Comparison of ENCODE assay signal across 19 cellular contexts in the genomic region with DNA sequence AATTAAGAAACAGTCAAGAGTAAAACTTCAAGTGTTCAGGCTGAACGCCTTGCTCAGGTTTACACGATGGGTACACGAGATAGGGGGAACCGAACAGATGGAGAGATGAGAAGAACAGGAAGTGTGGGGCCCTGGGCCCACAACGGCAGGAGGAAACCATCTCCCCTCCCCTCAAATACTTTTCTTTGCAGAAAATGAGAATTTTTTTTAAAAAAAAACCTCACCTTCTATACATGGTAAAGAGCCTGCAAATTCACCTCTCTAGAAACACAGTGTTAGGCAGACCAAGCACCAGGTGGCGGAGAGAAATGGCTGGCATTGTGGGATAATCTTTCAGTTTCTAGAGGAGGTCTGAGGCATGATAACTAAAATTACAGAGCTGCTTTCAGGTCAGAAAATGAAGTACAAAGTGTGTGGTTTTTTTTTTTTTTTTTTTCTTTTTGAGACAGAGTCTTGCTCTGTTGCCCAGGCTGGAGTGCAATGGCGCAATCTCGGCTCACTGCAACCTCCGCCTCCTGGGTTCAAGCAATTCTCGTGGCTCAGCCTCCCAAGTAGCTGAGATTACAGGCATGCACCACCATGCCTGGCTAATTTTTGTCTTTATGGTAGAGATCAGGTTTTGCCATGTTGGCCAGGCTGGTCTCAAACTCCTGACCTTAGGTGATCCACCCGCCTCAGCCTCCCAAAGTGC. TPM values are rescaled to one million over a fixed set of nuclear protein-coding genes. Genes with fewer than 3 reads are reported as not detected.
DNase-seq lines count a peak whose midpoint lies in the region; ATAC-seq, FAIRE-seq and TF ChIP-seq lines count a peak whose summit lies in the region.
"Not testable (repeated sequence)": the region's sequence is repeated elsewhere in the genome, so short reads cannot be mapped to it uniquely, and the experiment has no call there.
"Had no signal": no experiment of that assay in that cellular context is flagged by ENCODE, and none has a peak within 500 bp of the region (broad histone marks: within the 10 kb centered on the region; RNA-seq: fewer than 3 reads in every experiment).

No MANE protein-coding gene starts in this region.

- 0 out of 2 replicates have a peak overlapping the region, but pooled peaks have one; percentile 17 for H3K4me2 ChIP-seq in GM12878 (ENCODE audit: control insufficient read depth, insufficient read depth)

- TF ChIP-seq CTCF in GM12878 (IDR thresholded peaks at IDR 0.05 in 2 of 3, conservative IDR thresholded peaks at IDR 0.05 in 1 of 3; ENCODE audit: control insufficient read depth in 2 of 3, extremely low read depth in 1 of 3, insufficient read depth in 1 of 3, low read depth in 3 of 3, low read length in 3 of 3), result not testable (repeated sequence)

- BruUV-seq in GM12878 (replicated peaks; lab: Mats Ljungman, UMichigan), result TSS peak; percentile 13

- DNase-seq in CD4-positive, CD25-positive, alpha-beta regulatory T cell, result peak; percentile 13 to 72 (median 55)
- DNase-seq in Jurkat, Clone E6-1 (ENCODE audit: low read depth, low spot score), result peak; percentile 96
- peak in 30 of 34 experiments; percentile 20 to 71 (median 42) for DNase-seq in T-cell
- DNase-seq in activated CD4-positive, alpha-beta T cell treated with anti-CD3 and anti-CD28 coated beads, Interleukin-2, amount 50 U/mL, for 1 hour, result peak; percentile 18
- peak; percentile 34 for DNase-seq in activated T-helper 2 cell treated with anti-CD3 and anti-CD28 coated beads, Interferon-gamma antibody, Interleukin-2, Interleukin-4, amounts not matched to agents 10 μg/mL and 5 μg/mL and 100 μg/mL, durations not matched to agents 14 hours and 24 hours and 36 hours (ENCODE audit: low spot score)
- DNase-seq in GM12878 (ENCODE audit: low read depth, low spot score); stimulated activated naive CD8-positive, alpha-beta T cell treated with anti-CD3 and anti-CD28 coated beads, Interleukin-15, Interleukin-2, amounts not matched to agents 100 U/mL and 50 U/mL, for 24 hours: not testable (repeated sequence)
- DNase-seq in naive thymus-derived CD8-positive, alpha-beta T cell, result peak in 7 of 10 donors; percentile 41 to 79 (median 58)

- peak overlapping the region; percentile 73 to 81 (median 77) for H3K4me3 Mint-ChIP-seq in CD4-positive, CD25-positive, alpha-beta regulatory T cell
- peak overlapping the region; percentile 57 to 60 (median 59) for H3K4me3 Mint-ChIP-seq in T-cell
- H3K4me3 Mint-ChIP-seq in activated T-helper 2 cell treated with anti-CD3 and anti-CD28 coated beads, Interferon-gamma antibody, Interleukin-2, Interleukin-4, amounts not matched to agents 10 μg/mL and 5 μg/mL and 100 μg/mL, durations not matched to agents 14 hours and 24 hours and 36 hours (ENCODE audit: low read depth), result peak overlapping the region; percentile 58
- peak overlapping the region; percentile 64 to 90 (median 80) for H3K4me3 Mint-ChIP-seq in naive thymus-derived CD8-positive, alpha-beta T cell

- peak overlapping the region; percentile 68 for H3K27ac ChIP-seq in CD4-positive, CD25-positive, alpha-beta regulatory T cell (ENCODE audit: insufficient read depth, low read length, poor library complexity, severe bottlenecking)
- not testable (repeated sequence) for H3K27ac ChIP-seq in GM12878 (ENCODE audit: control insufficient read depth, insufficient read depth)

- in situ Hi-C loops in GM12878 (cut with MboI), result not testable (repeated sequence)

- not testable (repeated sequence) for H3K9ac ChIP-seq in GM12878 (ENCODE audit: control insufficient read depth, insufficient read depth, low read length)

- peaks cover 56% of the 10 kb centered on the region for H3K36me3 Mint-ChIP-seq in CD4-positive, CD25-positive, alpha-beta regulatory T cell
- H3K36me3 Mint-ChIP-seq in T-cell, result peaks cover 56% of the 10 kb centered on the region
- peaks cover 81% of the 10 kb centered on the region for H3K36me3 Mint-ChIP-seq in activated T-helper 2 cell treated with anti-CD3 and anti-CD28 coated beads, Interferon-gamma antibody, Interleukin-2, Interleukin-4, amounts not matched to agents 10 μg/mL and 5 μg/mL and 100 μg/mL, durations not matched to agents 14 hours and 24 hours and 36 hours (ENCODE audit: low read depth)
- H3K36me3 Mint-ChIP-seq in naive thymus-derived CD8-positive, alpha-beta T cell, result peaks cover 26 to 86% (median 39%) of the 10 kb centered on the region in 3 donors

- RAD21 ChIA-PET in GM12878 (lab: Charles Lee; ENCODE audit: unreplicated experiment), result interaction anchor here (1.0 kb wide), 1 partner anchor 9 kb away, joined by 3 read pairs; no protein-coding TSS in a partner anchor

- POLR2A ChIA-PET in T-cell (lab: Charles Lee), result interaction anchor here in 1 of 2 donors (0.6 to 0.9 kb wide), 2 partner anchors 31 to 42 kb away, joined by 5 to 7 read pairs; no protein-coding TSS in a partner anchor
- POLR2A ChIA-PET in GM12878 (lab: Charles Lee), result not testable (repeated sequence)
- POLR2A ChIA-PET in naive thymus-derived CD8-positive, alpha-beta T cell (lab: Charles Lee), result interaction anchor here (0.7 to 7.2 kb wide), 17 partner anchors 9 to 93 kb away, joined by 3 to 56 read pairs (median 6); no protein-coding TSS in a partner anchor

- not testable (repeated sequence) for H3K9me3 Mint-ChIP-seq in CD4-positive, CD25-positive, alpha-beta regulatory T cell; T-cell; activated T-helper 2 cell treated with anti-CD3 and anti-CD28 coated beads, Interferon-gamma antibody, Interleukin-2, Interleukin-4, amounts not matched to agents 10 μg/mL and 5 μg/mL and 100 μg/mL, durations not matched to agents 14 hours and 24 hours and 36 hours; naive thymus-derived CD8-positive, alpha-beta T cell

- not testable (repeated sequence) for H4K20me1 ChIP-seq in GM12878 (ENCODE audit: control insufficient read depth, insufficient read depth)

- TF ChIP-seq RAD21 in GM12878 (IDR thresholded peaks at IDR 0.05; ENCODE audit: insufficient read depth, low read depth, low read length), result not testable (repeated sequence)

- H3K4me1 Mint-ChIP-seq in CD4-positive, CD25-positive, alpha-beta regulatory T cell, result peaks cover 33 to 91% (median 69%) of the 10 kb centered on the region in 4 donors
- peaks cover 91 to 95% (median 93%) of the 10 kb centered on the region in 3 donors for H3K4me1 Mint-ChIP-seq in T-cell
- H3K4me1 Mint-ChIP-seq in activated T-helper 2 cell treated with anti-CD3 and anti-CD28 coated beads, Interferon-gamma antibody, Interleukin-2, Interleukin-4, amounts not matched to agents 10 μg/mL and 5 μg/mL and 100 μg/mL, durations not matched to agents 14 hours and 24 hours and 36 hours (ENCODE audit: low read depth), result peaks cover 78% of the 10 kb centered on the region
- H3K4me1 Mint-ChIP-seq in naive thymus-derived CD8-positive, alpha-beta T cell, result peaks cover 57 to 100% (median 93%) of the 10 kb centered on the region in 4 donors

- peaks cover 45% of the 10 kb centered on the region for H3K36me3 ChIP-seq in CD4-positive, CD25-positive, alpha-beta regulatory T cell (ENCODE audit: control insufficient read depth, insufficient read depth, low read length)
- H3K36me3 ChIP-seq in GM12878 (ENCODE audit: control insufficient read depth in 2 of 2, insufficient read depth in 2 of 2, low read length in 1 of 2), result peaks cover 6 to 43% of the 10 kb centered on the region in 2 experiments; a peak in 3 of 4 replicates

- H3K27me3 Mint-ChIP-seq in CD4-positive, CD25-positive, alpha-beta regulatory T cell; T-cell; activated T-helper 2 cell treated with anti-CD3 and anti-CD28 coated beads, Interferon-gamma antibody, Interleukin-2, Interleukin-4, amounts not matched to agents 10 μg/mL and 5 μg/mL and 100 μg/mL, durations not matched to agents 14 hours and 24 hours and 36 hours (ENCODE audit: low read depth); naive thymus-derived CD8-positive, alpha-beta T cell: not testable (repeated sequence)

- intact Hi-C loops in activated T-helper 2 cell treated with anti-CD3 and anti-CD28 coated beads, Interferon-gamma antibody, Interleukin-2, Interleukin-4, amounts not matched to agents 10 μg/mL and 5 μg/mL and 100 μg/mL, durations not matched to agents 14 hours and 24 hours and 36 hours (cut with micrococcal nuclease), result loop anchor here (1.0 to 5.0 kb wide), 3 partner anchors 10 to 204 kb away; no protein-coding TSS in a partner anchor
- intact Hi-C loops in GM12878 (cut with micrococcal nuclease; ENCODE audit: unreplicated experiment), result not testable (repeated sequence)

- H3K27me3 ChIP-seq in CD4-positive, CD25-positive, alpha-beta regulatory T cell (ENCODE audit: control insufficient read depth, insufficient read depth, low read length); GM12878 (replicated peaks in 1 of 2; ENCODE audit: control insufficient read depth in 2 of 2, insufficient read depth in 2 of 2, low read length in 1 of 2): not testable (repeated sequence)

- not testable (repeated sequence) for H2AFZ ChIP-seq in GM12878 (ENCODE audit: control insufficient read depth, low read depth, low read length)

- peak overlapping the region; percentile 90 to 96 (median 94) for H3K27ac Mint-ChIP-seq in CD4-positive, CD25-positive, alpha-beta regulatory T cell
- peak overlapping the region in 1 of 2 donors; percentile 95 for H3K27ac Mint-ChIP-seq in T-cell
- H3K27ac Mint-ChIP-seq in activated T-helper 2 cell treated with anti-CD3 and anti-CD28 coated beads, Interferon-gamma antibody, Interleukin-2, Interleukin-4, amounts not matched to agents 10 μg/mL and 5 μg/mL and 100 μg/mL, durations not matched to agents 14 hours and 24 hours and 36 hours, result peak overlapping the region; percentile 81
- H3K27ac Mint-ChIP-seq in naive thymus-derived CD8-positive, alpha-beta T cell, result peak overlapping the region in 6 of 10 donors; percentile 95 to 99 (median 97)

- peak; percentile 55 to 57 for ATAC-seq in CD4-positive, CD25-positive, alpha-beta regulatory T cell (ENCODE audit: low read depth in 2 of 2)
- ATAC-seq in T-cell (replicated peaks in 1 of 4), result peak; percentile 70 to 86 (median 76)
- not testable (repeated sequence) for ATAC-seq in GM12878
- peak; percentile 71 to 82 for ATAC-seq in naive thymus-derived CD8-positive, alpha-beta T cell
- peak; percentile 47 for ATAC-seq in stimulated activated naive CD8-positive, alpha-beta T cell treated with anti-CD3 and anti-CD28 coated beads, Interleukin-15, Interleukin-2, amounts not matched to agents 100 U/mL and 50 U/mL, for 24 hours

- H3K4me1 ChIP-seq in CD4-positive, CD25-positive, alpha-beta regulatory T cell (ENCODE audit: control insufficient read depth, insufficient read depth, low read length, poor library complexity, severe bottlenecking), result peaks cover 78% of the 10 kb centered on the region
- H3K4me1 ChIP-seq in GM12878 (ENCODE audit: control insufficient read depth, insufficient read depth, low read length), result peaks cover 57% of the 10 kb centered on the region

- TF ChIP-seq EP300 in GM12878 (IDR thresholded peaks at IDR 0.05; ENCODE audit: borderline replicate concordance in 1 of 2, control insufficient read depth in 1 of 2, low read depth in 2 of 2, low read length in 2 of 2), result not testable (repeated sequence)

- CTCF ChIA-PET in T-cell (lab: Charles Lee), result interaction anchor here (0.6 to 1.8 kb wide), 7 partner anchors 9 to 448 kb away, joined by 3 to 5 read pairs (median 4); a partner anchor contains a TSS
- CTCF ChIA-PET in GM12878 (lab: Yijun Ruan, JAX), result interaction anchor here (1.1 to 2.1 kb wide), 4 partner anchors 9 to 29 kb away, joined by 3 to 6 read pairs (median 4); no protein-coding TSS in a partner anchor

- not testable (repeated sequence) for H3K79me2 ChIP-seq in GM12878 (ENCODE audit: control insufficient read depth, insufficient read depth, low read length)

- TF ChIP-seq POLR2A in GM12878 (IDR thresholded peaks at IDR 0.05; ENCODE audit: low read depth, low read length), result not testable (repeated sequence)

- not testable (repeated sequence) for H3K9me3 ChIP-seq in CD4-positive, CD25-positive, alpha-beta regulatory T cell (ENCODE audit: control insufficient read depth in 2 of 2, low read length in 2 of 2); GM12878 (replicated peaks; ENCODE audit: control insufficient read depth, insufficient read depth, low read length)

- SMC1A ChIA-PET in GM12878 (lab: Charles Lee; ENCODE audit: uncharacterized antibody, unreplicated experiment), result interaction anchor here (1.1 to 2.4 kb wide), 4 partner anchors 9 to 34 kb away, joined by 3 to 13 read pairs (median 6); no protein-coding TSS in a partner anchor

- peak; percentile 59 for FAIRE-seq in GM12878 (lab: Jason Lieb, UNC)

- peak overlapping the region; percentile 42 for H3K4me3 ChIP-seq in CD4-positive, CD25-positive, alpha-beta regulatory T cell (ENCODE audit: low read depth, low read length)
- peak overlapping the region; percentile 2; the same call in 1 of the 2 replicates for H3K4me3 ChIP-seq in Jurkat, Clone E6-1 (ENCODE audit: low read length)
- H3K4me3 ChIP-seq in GM12878, result 0 out of 2 replicates have a peak overlapping the region, but pooled peaks have one; percentile 6

- WGBS in GM12878 (ENCODE audit: insufficient coverage, insufficient replicate concordance, low lambda C conversion rate, missing lambda C conversion rate), result 69% methylated on average over 11 of the region's 11 CpGs

RNA-seq across cellular contexts. Expression of gene TMA7B, which starts 8.4 kb away (rescaled TPM):
- total RNA-seq in CD4-positive, CD25-positive, alpha-beta regulatory T cell, result 13.0 TPM
- 1 to 10 TPM in 3 of 4 donors, under 1 TPM in 1; 0.91 to 1.8 (median 1.5) TPM for polyA plus RNA-seq in CD4-positive, CD25-positive, alpha-beta regulatory T cell
- polyA plus RNA-seq in Jurkat, Clone E6-1 (2012; ENCODE audit: insufficient read depth, insufficient read length), result 0.71 TPM
- total RNA-seq in T-cell, result 10 to 100 TPM in 2 of 5 donors, 1 to 10 TPM in 3; 7.8 to 18.9 (median 9.0) TPM
- 1.7 and 2.0 TPM in 2 replicates for total RNA-seq in activated T-helper 2 cell treated with anti-CD3 and anti-CD28 coated beads, Interferon-gamma antibody, Interleukin-2, Interleukin-4, amounts not matched to agents 10 μg/mL and 5 μg/mL and 100 μg/mL, durations not matched to agents 14 hours and 24 hours and 36 hours
- 59.4 and 63.4 TPM in 2 replicates for total RNA-seq in GM12878 (2013; cell fraction: nucleolus; rRNA removed)
- total RNA-seq in GM12878 (2014; rRNA removed), result 1.5 and 2.1 TPM in 2 replicates
- total RNA-seq in GM12878 (2014; rRNA removed; fragmentation: Illumina TruSeq; extraction: Trizol), result 2.6 and 2.7 TPM in 2 replicates
- 1.6 and 2.2 TPM in 2 replicates for total RNA-seq in GM12878 (2021)
- polyA plus RNA-seq in GM12878 (2011; ENCODE audit: low read depth), result 0.21 TPM
- polyA plus RNA-seq in GM12878 (2011; rRNA removed), result 2.9 and 3.7 TPM in 2 replicates
- polyA plus RNA-seq in GM12878 (2011; cell fraction: cytosol; rRNA removed), result 0.75 and 0.79 TPM in 2 replicates
- 3.0 and 3.5 TPM in 2 replicates for polyA plus RNA-seq in GM12878 (2011; cell fraction: nucleus; rRNA removed)
- polyA plus RNA-seq in GM12878 (2012), result 0.31 and 0.35 TPM in 2 replicates
- polyA plus RNA-seq in GM12878 (2014; fragmentation: Illumina TruSeq; extraction: Trizol), result 0.14 and 0.87 TPM in 2 replicates
- 1 to 10 TPM in 1 of 2 experiments, under 1 TPM in 1; 0.33 to 1.6 TPM for polyA plus RNA-seq in GM12878 (2014; fragmentation: Nextera tagmentation; extraction: Ambion mirVana)
- polyA plus RNA-seq in GM12878 (2014; rRNA removed), result 1.3 TPM in 2 replicates
- 1 to 10 TPM; 1.6 to 2.0 TPM for polyA plus RNA-seq in GM12878 (2016; fragmentation: Nextera tagmentation; extraction: Ambion mirVana)
- polyA minus RNA-seq in GM12878 (2011; rRNA and poly(A)+ RNA removed), result 3.3 and 3.4 TPM in 2 replicates
- not detected in 2 replicates for polyA minus RNA-seq in GM12878 (2011; cell fraction: cytosol; rRNA and poly(A)+ RNA removed)
- polyA minus RNA-seq in GM12878 (2011; cell fraction: nucleus; rRNA and poly(A)+ RNA removed), result 2.7 and 4.8 TPM in 2 replicates
- total RNA-seq in naive thymus-derived CD8-positive, alpha-beta T cell, result 10 to 100 TPM; 11.8 to 14.2 TPM
- 1 to 10 TPM; 1.5 to 3.5 (median 2.8) TPM for polyA plus RNA-seq in naive thymus-derived CD8-positive, alpha-beta T cell
- total RNA-seq: bronchial epithelial cell, epithelial cell of proximal tubule, H1, MCF 10A, NCI-H460, omental fat pad, psoas muscle, WTC11 had no signal
- polyA plus RNA-seq: aorta, H1, psoas muscle, urinary bladder had no signal

RNA-seq across cellular contexts. Expression of gene FAM83F, which starts 43.0 kb away (rescaled TPM):
- 3.2 TPM for total RNA-seq in CD4-positive, CD25-positive, alpha-beta regulatory T cell
- polyA plus RNA-seq in CD4-positive, CD25-positive, alpha-beta regulatory T cell, result under 1 TPM in 3 of 4 donors, not detected in 1; 0.01 to 0.05 (median 0.03) TPM
- polyA plus RNA-seq in Jurkat, Clone E6-1 (2012; ENCODE audit: insufficient read depth, insufficient read length), result 5.9 TPM
- total RNA-seq in T-cell (1 to 10 TPM in 2 of 5 donors, under 1 TPM in 3; 0.26 to 4.9 (median 0.79) TPM), GM12878 (2014; rRNA removed) (not detected in 2 replicates), GM12878 (2014; rRNA removed; fragmentation: Illumina TruSeq; extraction: Trizol) (not detected in 2 replicates), GM12878 (2021) (0.03 and 0.05 TPM in 2 replicates)
- total RNA-seq in activated T-helper 2 cell treated with anti-CD3 and anti-CD28 coated beads, Interferon-gamma antibody, Interleukin-2, Interleukin-4, amounts not matched to agents 10 μg/mL and 5 μg/mL and 100 μg/mL, durations not matched to agents 14 hours and 24 hours and 36 hours, result 0.07 and 0.11 TPM in 2 replicates
- 0.04 and 0.49 TPM in 2 replicates for total RNA-seq in GM12878 (2013; cell fraction: nucleolus; rRNA removed)
- polyA plus RNA-seq in GM12878 (2011; ENCODE audit: low read depth), result not detected
- polyA plus RNA-seq in GM12878 (2011; rRNA removed) (0.01 TPM in 1 of 2 replicates, not detected in the other), GM12878 (2014; fragmentation: Illumina TruSeq; extraction: Trizol) (0.01 TPM in 1 of 2 replicates, not detected in the other), GM12878 (2014; fragmentation: Nextera tagmentation; extraction: Ambion mirVana) (not detected), GM12878 (2014; rRNA removed) (0.01 TPM in 1 of 2 replicates, not detected in the other), GM12878 (2016; fragmentation: Nextera tagmentation; extraction: Ambion mirVana) (not detected)
- polyA plus RNA-seq in GM12878 (2011; cell fraction: cytosol; rRNA removed), result under 0.01 TPM in 2 replicates
- 0.06 TPM in 2 replicates for polyA plus RNA-seq in GM12878 (2011; cell fraction: nucleus; rRNA removed)
- polyA plus RNA-seq in GM12878 (2012), result 0.03 TPM in 1 of 2 replicates, not detected in the other
- 0.21 TPM in 1 of 2 replicates, not detected in the other for polyA minus RNA-seq in GM12878 (2011; rRNA and poly(A)+ RNA removed)
- not detected in 2 replicates for polyA minus RNA-seq in GM12878 (2011; cell fraction: cytosol; rRNA and poly(A)+ RNA removed)
- not detected in 2 replicates for polyA minus RNA-seq in GM12878 (2011; cell fraction: nucleus; rRNA and poly(A)+ RNA removed)
- 1 to 10 TPM in 1 of 2 experiments, under 1 TPM in 1; 0.41 to 1.2 TPM for total RNA-seq in naive thymus-derived CD8-positive, alpha-beta T cell
- under 1 TPM in 2 of 3 donors, not detected in 1; 0.01 to 0.02 TPM for polyA plus RNA-seq in naive thymus-derived CD8-positive, alpha-beta T cell

RNA-seq across cellular contexts. Expression of gene GRAP2, which starts 50.9 kb away (rescaled TPM):
- 160 TPM for total RNA-seq in CD4-positive, CD25-positive, alpha-beta regulatory T cell
- 10 to 100 TPM; 48.9 to 79.2 (median 52.2) TPM for polyA plus RNA-seq in CD4-positive, CD25-positive, alpha-beta regulatory T cell
- polyA plus RNA-seq in Jurkat, Clone E6-1 (2012; ENCODE audit: insufficient read depth, insufficient read length), result 115 TPM
- total RNA-seq in T-cell (100 to 1,000 TPM; 138 to 199 (median 157) TPM), GM12878 (2014; rRNA removed) (61.0 and 68.1 TPM in 2 replicates), GM12878 (2014; rRNA removed; fragmentation: Illumina TruSeq; extraction: Trizol) (30.2 and 31.6 TPM in 2 replicates), GM12878 (2021) (68.8 and 77.8 TPM in 2 replicates)
- total RNA-seq in activated T-helper 2 cell treated with anti-CD3 and anti-CD28 coated beads, Interferon-gamma antibody, Interleukin-2, Interleukin-4, amounts not matched to agents 10 μg/mL and 5 μg/mL and 100 μg/mL, durations not matched to agents 14 hours and 24 hours and 36 hours, result 44.1 and 46.5 TPM in 2 replicates
- total RNA-seq in GM12878 (2013; cell fraction: nucleolus; rRNA removed), result 205 and 218 TPM in 2 replicates
- polyA plus RNA-seq in GM12878 (2011; ENCODE audit: low read depth), result 9.7 TPM
- polyA plus RNA-seq in GM12878 (2011; rRNA removed) (59.1 and 79.1 TPM in 2 replicates), GM12878 (2014; fragmentation: Illumina TruSeq; extraction: Trizol) (30.1 and 37.5 TPM in 2 replicates), GM12878 (2014; fragmentation: Nextera tagmentation; extraction: Ambion mirVana) (1 to 10 TPM; 3.3 to 5.4 TPM), GM12878 (2014; rRNA removed) (63.7 and 65.8 TPM in 2 replicates), GM12878 (2016; fragmentation: Nextera tagmentation; extraction: Ambion mirVana) (10 to 100 TPM; 59.0 to 60.2 TPM)
- polyA plus RNA-seq in GM12878 (2011; cell fraction: cytosol; rRNA removed), result 101 and 123 TPM in 2 replicates
- 141 and 178 TPM in 2 replicates for polyA plus RNA-seq in GM12878 (2011; cell fraction: nucleus; rRNA removed)
- polyA plus RNA-seq in GM12878 (2012), result 22.0 and 26.1 TPM in 2 replicates
- polyA minus RNA-seq in GM12878 (2011; rRNA and poly(A)+ RNA removed), result 62.8 and 82.6 TPM in 2 replicates
- polyA minus RNA-seq in GM12878 (2011; cell fraction: cytosol; rRNA and poly(A)+ RNA removed), result 25.3 and 35.1 TPM in 2 replicates
- polyA minus RNA-seq in GM12878 (2011; cell fraction: nucleus; rRNA and poly(A)+ RNA removed), result 39.8 and 66.1 TPM in 2 replicates
- total RNA-seq in naive thymus-derived CD8-positive, alpha-beta T cell, result 100 to 1,000 TPM; 202 TPM
- polyA plus RNA-seq in naive thymus-derived CD8-positive, alpha-beta T cell, result 100 to 1,000 TPM in 2 of 3 donors, 10 to 100 TPM in 1; 88.3 to 176 (median 133) TPM
- total RNA-seq: bronchial epithelial cell, epithelial cell of proximal tubule, H1 had no signal

RNA-seq across cellular contexts. Expression of gene ENTHD1, which starts 58.2 kb away (rescaled TPM):
- not detected for total RNA-seq in CD4-positive, CD25-positive, alpha-beta regulatory T cell
- polyA plus RNA-seq in CD4-positive, CD25-positive, alpha-beta regulatory T cell, result under 1 TPM; 0.13 to 0.32 (median 0.18) TPM
- polyA plus RNA-seq in Jurkat, Clone E6-1 (2012; ENCODE audit: insufficient read depth, insufficient read length), result not detected
- total RNA-seq in T-cell (under 1 TPM; 0.13 to 0.36 (median 0.20) TPM), GM12878 (2014; rRNA removed) (0.11 and 0.23 TPM in 2 replicates), GM12878 (2014; rRNA removed; fragmentation: Illumina TruSeq; extraction: Trizol) (0.22 and 0.28 TPM in 2 replicates), GM12878 (2021) (0.15 and 0.21 TPM in 2 replicates)
- total RNA-seq in activated T-helper 2 cell treated with anti-CD3 and anti-CD28 coated beads, Interferon-gamma antibody, Interleukin-2, Interleukin-4, amounts not matched to agents 10 μg/mL and 5 μg/mL and 100 μg/mL, durations not matched to agents 14 hours and 24 hours and 36 hours, result 0.11 TPM in 2 replicates
- 1.5 and 1.9 TPM in 2 replicates for total RNA-seq in GM12878 (2013; cell fraction: nucleolus; rRNA removed)
- polyA plus RNA-seq in GM12878 (2011; ENCODE audit: low read depth), result not detected
- polyA plus RNA-seq in GM12878 (2011; rRNA removed) (0.52 and 0.73 TPM in 2 replicates), GM12878 (2014; fragmentation: Illumina TruSeq; extraction: Trizol) (0.13 and 0.49 TPM in 2 replicates), GM12878 (2014; fragmentation: Nextera tagmentation; extraction: Ambion mirVana) (under 1 TPM; 0.13 to 0.24 TPM), GM12878 (2014; rRNA removed) (0.09 TPM in 2 replicates), GM12878 (2016; fragmentation: Nextera tagmentation; extraction: Ambion mirVana) (under 1 TPM in 1 of 2 experiments, not detected in 1; 0.21 TPM)
- 0.13 and 0.16 TPM in 2 replicates for polyA plus RNA-seq in GM12878 (2011; cell fraction: cytosol; rRNA removed)
- 0.12 and 0.21 TPM in 2 replicates for polyA plus RNA-seq in GM12878 (2011; cell fraction: nucleus; rRNA removed)
- polyA plus RNA-seq in GM12878 (2012), result 0.08 TPM in 1 of 2 replicates, not detected in the other
- polyA minus RNA-seq in GM12878 (2011; rRNA and poly(A)+ RNA removed), result 0.26 and 0.37 TPM in 2 replicates
- polyA minus RNA-seq in GM12878 (2011; cell fraction: cytosol; rRNA and poly(A)+ RNA removed), result not detected in 2 replicates
- 0.36 and 0.77 TPM in 2 replicates for polyA minus RNA-seq in GM12878 (2011; cell fraction: nucleus; rRNA and poly(A)+ RNA removed)
- total RNA-seq in naive thymus-derived CD8-positive, alpha-beta T cell, result under 1 TPM; 0.26 to 0.36 TPM
- polyA plus RNA-seq in naive thymus-derived CD8-positive, alpha-beta T cell, result under 1 TPM; 0.20 to 0.41 (median 0.38) TPM
- total RNA-seq: bronchial epithelial cell, epithelial cell of proximal tubule, H1, lower lobe of right lung, MCF 10A, NCI-H460, omental fat pad, psoas muscle, urinary bladder, WTC11 had no signal
- polyA plus RNA-seq: aorta, H1, psoas muscle, urinary bladder had no signal
